In the genomic region with DNA sequence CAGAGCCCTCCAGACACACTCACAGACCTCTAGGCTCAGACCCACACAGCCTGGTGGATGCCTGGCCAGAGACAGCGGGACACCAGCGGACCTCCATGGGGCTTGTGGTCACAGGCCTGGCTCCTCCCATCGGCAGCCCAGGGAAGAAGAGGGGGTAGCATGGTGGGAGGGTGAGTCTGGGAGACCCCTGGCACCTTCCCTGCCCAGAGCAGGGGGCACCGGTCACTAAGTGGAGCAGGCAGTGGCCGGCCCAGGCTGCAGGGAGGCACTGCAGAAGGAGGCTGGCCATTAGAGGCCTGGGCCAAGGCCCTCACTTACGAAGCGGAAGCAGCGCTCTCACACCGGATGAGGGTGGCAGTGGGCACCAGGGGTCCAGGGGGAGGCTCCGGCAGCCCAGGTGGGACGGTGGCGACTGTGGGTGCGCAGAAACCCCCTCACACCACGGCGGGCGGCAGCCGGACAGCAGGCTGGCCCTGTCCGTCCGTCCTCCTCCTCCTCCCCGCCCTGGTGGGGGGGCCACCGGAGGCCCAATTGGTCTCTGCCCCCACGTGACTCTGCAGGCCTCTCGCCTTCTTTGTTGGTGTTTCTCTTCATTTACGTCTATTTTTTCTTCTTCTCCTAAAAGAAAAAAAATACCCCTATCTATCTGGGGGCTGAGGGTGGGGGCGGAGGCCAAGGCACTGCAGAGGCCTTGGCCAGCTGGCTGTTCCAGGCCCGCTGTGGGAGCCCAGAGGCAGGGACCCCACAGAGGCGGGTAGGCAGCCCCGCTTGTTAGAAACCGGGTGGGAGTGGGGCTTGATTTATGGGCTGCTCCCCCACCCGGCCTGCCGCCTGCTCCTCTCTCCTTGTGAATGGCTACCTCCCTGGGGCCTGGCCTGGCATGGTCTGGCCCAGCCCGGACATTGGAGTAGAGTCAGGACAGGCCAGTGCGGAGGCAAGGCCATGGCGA, we compare ENCODE assay signal across 16 cellular contexts. TPM values are rescaled to one million over a fixed set of nuclear protein-coding genes. Genes with fewer than 3 reads are reported as not detected.
A peak's percentile ranks its signal among the peaks of the same experiment; 100 is the strongest.
DNase-seq lines count a peak whose midpoint lies in the region; FAIRE-seq and TF ChIP-seq lines count a peak whose summit lies in the region.
"Had no signal": no experiment of that assay in that cellular context is flagged by ENCODE, and none has a peak within 500 bp of the region (broad histone marks: within the 10 kb centered on the region; RNA-seq: fewer than 3 reads in every experiment).

Gene NR5A1 (minus strand): TSS at position 469 of the 949 bp plus-strand sequence. CDS start 4,004 bp downstream, outside the sequence.

- H3K4me1 ChIP-seq in NT2/D1 (ENCODE audit: insufficient read depth, insufficient read length) = peaks cover 23% of the 10 kb centered on the region
- H3K4me1 ChIP-seq in keratinocyte (ENCODE audit: control insufficient read depth, extremely low read depth, insufficient read depth, low read length) = peaks cover 9% of the 10 kb centered on the region
- H3K4me1 ChIP-seq: Caco-2, SJCRH30 had no signal

- H3K4me3 ChIP-seq in NT2/D1 (ENCODE audit: insufficient read length, low read depth) = no peak within 1 kb of the TSS
- no peak within 1 kb of the TSS for H3K4me3 ChIP-seq in keratinocyte (ENCODE audit: control insufficient read depth in 2 of 3, extremely low read depth in 1 of 3, insufficient read depth in 2 of 3, low read depth in 1 of 3, low read length in 3 of 3)
- H3K4me3 ChIP-seq: SJCRH30 had no signal

- peaks cover 4% of the 10 kb centered on the region for H3K4me1 Mint-ChIP-seq in T-helper 2 cell treated with Interferon-gamma antibody and Interleukin-4, amounts not matched to agents 5 μg/mL and 100 μg/mL, for 36 hours (ENCODE audit: low read depth)

- no peaks in the 10 kb centered on the region for H4K20me1 ChIP-seq in keratinocyte (ENCODE audit: control insufficient read depth, extremely low read depth, insufficient read depth, low read length)

- no peaks in the 10 kb centered on the region for H3K79me2 ChIP-seq in keratinocyte (ENCODE audit: control insufficient read depth, insufficient read depth, low read length)

- no peak within 1 kb of the TSS for H3K4me3 Mint-ChIP-seq in T-helper 2 cell treated with Interferon-gamma antibody and Interleukin-4, amounts not matched to agents 5 μg/mL and 100 μg/mL, for 36 hours

- dilution Hi-C loops in keratinocyte (cut with MboI; ENCODE audit: extremely low pct_ligation_motif_present, low sequenced_read_pairs) = no loop called here

- H3K27ac ChIP-seq in keratinocyte (ENCODE audit: control insufficient read depth, insufficient read depth, low read length) = no peak within 1 kb of the TSS
- H3K27ac ChIP-seq: SJCRH30 had no signal

- H3K27ac Mint-ChIP-seq in T-helper 2 cell treated with Interferon-gamma antibody and Interleukin-4, amounts not matched to agents 5 μg/mL and 100 μg/mL, for 36 hours = no peak within 1 kb of the TSS

- no peaks in the 10 kb centered on the region for H3K9me1 ChIP-seq in keratinocyte (ENCODE audit: control insufficient read depth, extremely low read depth, insufficient read depth, low read length)

- H3K9me3 Mint-ChIP-seq in T-helper 2 cell treated with Interferon-gamma antibody and Interleukin-4, amounts not matched to agents 5 μg/mL and 100 μg/mL, for 36 hours = no peaks in the 10 kb centered on the region

- TF ChIP-seq POLR2A in GM12891 (IDR thresholded peaks at IDR 0.05; ENCODE audit: low read depth, low read length) = no peak

- DNase-seq in GM12891 (ENCODE audit: insufficient read length, low spot score) = peak; percentile 12
- no peak for DNase-seq in NT2/D1 (ENCODE audit: low read depth, low spot score)
- no peak for DNase-seq in keratinocyte (ENCODE audit: low read depth, low spot score)
- peak; percentile 3 for DNase-seq in retina
- no peak for DNase-seq in activated naive CD4-positive, alpha-beta T cell treated with anti-CD3 and anti-CD28 coated beads, Interleukin-2, amount 50 U/mL, for 16 hours
- DNase-seq in effector CD8-positive, alpha-beta T cell (lab: John Stamatoyannopoulos, UW) = no peak
- DNase-seq in T-helper 2 cell treated with Interferon-gamma antibody and Interleukin-4, amounts not matched to agents 5 μg/mL and 100 μg/mL, for 36 hours (ENCODE audit: low spot score) = no peak
- DNase-seq in GM19240 (ENCODE audit: insufficient read length, low spot score) = no peak
- DNase-seq: Caco-2, GOT3, Kasumi-1, NCI-H1930, NCI-H2171 treated with DMSO at 0.1 percent for 48 hours, SJCRH30 had no signal

- H3K36me3 Mint-ChIP-seq in T-helper 2 cell treated with Interferon-gamma antibody and Interleukin-4, amounts not matched to agents 5 μg/mL and 100 μg/mL, for 36 hours (ENCODE audit: low read depth) = peaks cover 2% of the 10 kb centered on the region

- no peak for TF ChIP-seq CTCF in keratinocyte (optimal IDR thresholded peaks at IDR 0.05 in 1 of 3, IDR thresholded peaks at IDR 0.05 in 1 of 3, conservative IDR thresholded peaks at IDR 0.05 in 1 of 3; ENCODE audit: extremely low read depth in 1 of 3, insufficient read depth in 2 of 3, low read length in 3 of 3)

- FAIRE-seq in GM12891 (lab: Jason Lieb, UNC) (no peak), keratinocyte (lab: Jason Lieb, UNC) (no peak)
- FAIRE-seq: GM18507, RCC 7860 had no signal

- no peak within 1 kb of the TSS for H2AFZ ChIP-seq in keratinocyte (ENCODE audit: control insufficient read depth, low read length)

- H3K9ac ChIP-seq in NT2/D1 (ENCODE audit: insufficient read length, low read depth) (peak within 1 kb of the TSS; percentile 32), keratinocyte (ENCODE audit: control insufficient read depth, extremely low read depth, insufficient read depth, low read length) (no peak within 1 kb of the TSS)

- H3K36me3 ChIP-seq in NT2/D1 (ENCODE audit: insufficient read depth, insufficient read length, low read length) (no peaks in the 10 kb centered on the region), keratinocyte (ENCODE audit: control insufficient read depth in 2 of 2, extremely low read depth in 1 of 2, insufficient read depth in 2 of 2, low read length in 2 of 2) (no peaks in the 10 kb centered on the region)
- H3K36me3 ChIP-seq: SJCRH30 had no signal

- peaks cover 23% of the 10 kb centered on the region for H3K27me3 Mint-ChIP-seq in T-helper 2 cell treated with Interferon-gamma antibody and Interleukin-4, amounts not matched to agents 5 μg/mL and 100 μg/mL, for 36 hours (ENCODE audit: low read depth)

- H3K9me3 ChIP-seq in NT2/D1 (ENCODE audit: insufficient read depth, low read length) (no peaks in the 10 kb centered on the region), keratinocyte (ENCODE audit: control insufficient read depth, low read depth, low read length) (no peaks in the 10 kb centered on the region)
- H3K9me3 ChIP-seq: Caco-2, SJCRH30 had no signal

- peak within 1 kb of the TSS; percentile 27 for H3K4me2 ChIP-seq in keratinocyte (ENCODE audit: control insufficient read depth, extremely low read depth, insufficient read depth, low read depth, low read length)

- H3K27me3 ChIP-seq in NT2/D1 (ENCODE audit: insufficient read depth, insufficient read length) (peaks cover 29% of the 10 kb centered on the region), keratinocyte (ENCODE audit: control insufficient read depth, extremely low read depth, insufficient read depth, low read length) (peaks cover 39% of the 10 kb centered on the region)
- H3K27me3 ChIP-seq: SJCRH30 had no signal

TF ChIP-seq in GM12891, 5 proteins besides CTCF, POLR2A, EP300 and RAD21:
- no peak for TF ChIP-seq TAF1 (IDR thresholded peaks at IDR 0.05; ENCODE audit: low read depth, low read length)
- no peak for TF ChIP-seq PAX5 (IDR thresholded peaks at IDR 0.05; ENCODE audit: insufficient read depth, low read length, severe bottlenecking)
- TF ChIP-seq SPI1 (IDR thresholded peaks at IDR 0.05; ENCODE audit: low read depth, low read length) = no peak
- TF ChIP-seq POU2F2 (IDR thresholded peaks at IDR 0.05; ENCODE audit: low read depth, low read length) = no peak
- no peak for TF ChIP-seq POLR2AphosphoS5 (IDR thresholded peaks at IDR 0.05; ENCODE audit: low read depth, low read length)

RNA-seq across cellular contexts. Expression of gene NR5A1, which starts in this region (rescaled TPM):
- polyA plus RNA-seq in GM12891 (2012; ENCODE audit: low read depth, missing spikeins) = 0.26 TPM
- polyA plus RNA-seq in keratinocyte = not detected in 3 replicates
- polyA plus RNA-seq in keratinocyte (2011; ENCODE audit: low read depth) = not detected
- polyA plus RNA-seq in keratinocyte (2011; cell fraction: cytosol; rRNA removed) = not detected in 2 replicates
- not detected in 2 replicates for polyA plus RNA-seq in keratinocyte (2011; cell fraction: nucleus; rRNA removed)
- polyA plus RNA-seq in keratinocyte (2012; ENCODE audit: low replicate concordance) = not detected in 2 replicates
- polyA minus RNA-seq in keratinocyte = not detected in 3 replicates
- not detected for polyA minus RNA-seq in keratinocyte (2011; cell fraction: cytosol; rRNA and poly(A)+ RNA removed)
- polyA minus RNA-seq in keratinocyte (2011; cell fraction: nucleus; rRNA and poly(A)+ RNA removed) = not detected in 2 replicates

Comparison
In these comparisons a context has a peak if more than half of its experiments do, and no peak if none do; other contexts are left out.
1. DNase-seq: peak in GM12891 (single experiment) and retina (single experiment); none in NT2/D1 (single experiment), keratinocyte (single experiment), activated naive CD4-positive, alpha-beta T cell treated with anti-CD3 and anti-CD28 coated beads, Interleukin-2, amount 50 U/mL, for 16 hours (single experiment), effector CD8-positive, alpha-beta T cell (single experiment), T-helper 2 cell treated with Interferon-gamma antibody and Interleukin-4, amounts not matched to agents 5 μg/mL and 100 μg/mL, for 36 hours (single experiment) and GM19240 (single experiment).